In genomic region chr2:109173311-109174171, GRCh38 we compare ENCODE assay signal across 9 cellular contexts. TPM values are rescaled to one million over a fixed set of nuclear protein-coding genes. Genes with fewer than 3 reads are reported as not detected.
A peak's percentile ranks its signal among the peaks of the same experiment; 100 is the strongest.
DNase-seq lines count a peak whose midpoint lies in the region; ATAC-seq, FAIRE-seq and TF ChIP-seq lines count a peak whose summit lies in the region.
"Had no signal": no experiment of that assay in that cellular context is flagged by ENCODE, and none has a peak within 500 bp of the region (broad histone marks: within the 10 kb centered on the region; RNA-seq: fewer than 3 reads in every experiment).

No MANE protein-coding gene starts in this region.

- POLR2A ChIA-PET in CD8-positive, alpha-beta memory T cell (lab: Charles Lee) = no interaction called here

- no peak for TF ChIP-seq CTCF in neural cell (IDR thresholded peaks at IDR 0.05; ENCODE audit: poor library complexity, severe bottlenecking)

- no peaks in the 10 kb centered on the region for H3K36me3 ChIP-seq in neural cell (ENCODE audit: insufficient read depth, low read length)
- H3K36me3 ChIP-seq in CD8-positive, alpha-beta memory T cell (ENCODE audit: insufficient read depth, low read length) = no peaks in the 10 kb centered on the region

- H3K4me2 ChIP-seq in neural cell (ENCODE audit: low read length) = no peak overlapping the region

- DNase-seq in AG20443 (ENCODE audit: low spot score) = peak; percentile 86
- peak; percentile 39 for DNase-seq in NCI-H345 treated with DMSO at 0.1 percent for 48 hours (lab: John Stamatoyannopoulos, UW; ENCODE audit: unreplicated experiment)
- no peak for DNase-seq in CD8-positive, alpha-beta memory T cell
- DNase-seq in urothelium cell line (ENCODE audit: low spot score) = no peak
- DNase-seq in MV-4-11 (lab: John Stamatoyannopoulos, UW) = no peak
- DNase-seq in NCI-H2171 (lab: John Stamatoyannopoulos, UW) = no peak

- peaks cover 0 to 3% (median 3%) of the 10 kb centered on the region in 5 donors for H3K9me3 Mint-ChIP-seq in CD8-positive, alpha-beta memory T cell

- no peak overlapping the region for H3K4me3 ChIP-seq in neural cell (ENCODE audit: low read length)
- no peak overlapping the region for H3K4me3 ChIP-seq in CD8-positive, alpha-beta memory T cell (ENCODE audit: low read length)

- H3K9me2 ChIP-seq in neural cell (ENCODE audit: insufficient read depth, low read length) = no peaks in the 10 kb centered on the region

- H4K20me1 ChIP-seq in neural cell (ENCODE audit: insufficient read depth) = no peaks in the 10 kb centered on the region

- H3K79me2 ChIP-seq in neural cell (replicated peaks; ENCODE audit: insufficient read depth, low read length) = no peaks in the 10 kb centered on the region

- peaks cover 13% of the 10 kb centered on the region for H3K4me1 ChIP-seq in CD8-positive, alpha-beta memory T cell (ENCODE audit: insufficient read depth, low read length)

- no peaks in the 10 kb centered on the region for H3K27me3 ChIP-seq in neural cell (ENCODE audit: insufficient read depth, low read depth, low read length)
- no peaks in the 10 kb centered on the region for H3K27me3 ChIP-seq in CD8-positive, alpha-beta memory T cell (ENCODE audit: insufficient read depth, low read length, poor library complexity, severe bottlenecking)

- no peak for TF ChIP-seq RAD21 in neural cell (conservative IDR thresholded peaks at IDR 0.05)

- no peaks in the 10 kb centered on the region for H3F3A ChIP-seq in neural cell (ENCODE audit: insufficient read depth, low read length, poor library complexity, severe bottlenecking)

- no peak overlapping the region for H2AFZ ChIP-seq in neural cell (ENCODE audit: low read depth, low read length)

- no peak overlapping the region for H3K4me3 Mint-ChIP-seq in CD8-positive, alpha-beta memory T cell
- H3K4me3 Mint-ChIP-seq: T-helper 1 cell treated with Interleukin-12 subunit alpha and Interleukin-12 subunit beta and Interleukin-4 antibody, amounts not matched to agents 30 μg/mL and 1 μg/mL, for 36 hours had no signal

- H3K36me3 Mint-ChIP-seq in CD8-positive, alpha-beta memory T cell = peaks cover 0 to 11% (median 0%) of the 10 kb centered on the region in 3 donors

- peak overlapping the region; percentile 29 for H3K27ac ChIP-seq in neural cell (ENCODE audit: low read length)
- H3K27ac ChIP-seq in CD8-positive, alpha-beta memory T cell (ENCODE audit: low read depth, low read length) = no peak overlapping the region

- no peak overlapping the region for H3K9ac ChIP-seq in neural cell (ENCODE audit: low read length)

- CTCF ChIA-PET in CD8-positive, alpha-beta memory T cell (lab: Charles Lee) = no interaction called here

- ATAC-seq in esophagus mucosa = peak; percentile 20

- no peaks in the 10 kb centered on the region for H3K9me3 ChIP-seq in neural cell (ENCODE audit: low read length)
- H3K9me3 ChIP-seq in CD8-positive, alpha-beta memory T cell (ENCODE audit: low read length) = no peaks in the 10 kb centered on the region

- peaks cover 4 to 6% (median 5%) of the 10 kb centered on the region in 3 donors for H3K4me1 Mint-ChIP-seq in CD8-positive, alpha-beta memory T cell

- H3K27ac Mint-ChIP-seq in CD8-positive, alpha-beta memory T cell = peak overlapping the region in 1 of 8 donors; percentile 9
- H3K27ac Mint-ChIP-seq: T-helper 1 cell treated with Interleukin-12 subunit alpha and Interleukin-12 subunit beta and Interleukin-4 antibody, amounts not matched to agents 30 μg/mL and 1 μg/mL, for 36 hours had no signal

- peaks cover 19 to 55% of the 10 kb centered on the region in 2 donors for H3K27me3 Mint-ChIP-seq in CD8-positive, alpha-beta memory T cell

- no peak for FAIRE-seq in urothelium cell line (lab: Jason Lieb, UNC)

- no peak for TF ChIP-seq EP300 in neural cell (conservative IDR thresholded peaks at IDR 0.05; ENCODE audit: poor library complexity, severe bottlenecking)

TF ChIP-seq in neural cell, 6 proteins besides CTCF, POLR2A, EP300 and RAD21:
- TF ChIP-seq TAF1 (IDR thresholded peaks at IDR 0.05; ENCODE audit: low read depth) (no peak), EZH2 (IDR thresholded peaks at IDR 0.05; ENCODE audit: borderline replicate concordance, insufficient read depth, low read length, poor library complexity, severe bottlenecking) (no peak), POLR2AphosphoS5 (IDR thresholded peaks at IDR 0.05) (no peak), MXI1 (conservative IDR thresholded peaks at IDR 0.05; ENCODE audit: poor library complexity, severe bottlenecking) (no peak), SMC3 (conservative IDR thresholded peaks at IDR 0.05; ENCODE audit: poor library complexity) (no peak)
- TF ChIP-seq, protein P1, sequence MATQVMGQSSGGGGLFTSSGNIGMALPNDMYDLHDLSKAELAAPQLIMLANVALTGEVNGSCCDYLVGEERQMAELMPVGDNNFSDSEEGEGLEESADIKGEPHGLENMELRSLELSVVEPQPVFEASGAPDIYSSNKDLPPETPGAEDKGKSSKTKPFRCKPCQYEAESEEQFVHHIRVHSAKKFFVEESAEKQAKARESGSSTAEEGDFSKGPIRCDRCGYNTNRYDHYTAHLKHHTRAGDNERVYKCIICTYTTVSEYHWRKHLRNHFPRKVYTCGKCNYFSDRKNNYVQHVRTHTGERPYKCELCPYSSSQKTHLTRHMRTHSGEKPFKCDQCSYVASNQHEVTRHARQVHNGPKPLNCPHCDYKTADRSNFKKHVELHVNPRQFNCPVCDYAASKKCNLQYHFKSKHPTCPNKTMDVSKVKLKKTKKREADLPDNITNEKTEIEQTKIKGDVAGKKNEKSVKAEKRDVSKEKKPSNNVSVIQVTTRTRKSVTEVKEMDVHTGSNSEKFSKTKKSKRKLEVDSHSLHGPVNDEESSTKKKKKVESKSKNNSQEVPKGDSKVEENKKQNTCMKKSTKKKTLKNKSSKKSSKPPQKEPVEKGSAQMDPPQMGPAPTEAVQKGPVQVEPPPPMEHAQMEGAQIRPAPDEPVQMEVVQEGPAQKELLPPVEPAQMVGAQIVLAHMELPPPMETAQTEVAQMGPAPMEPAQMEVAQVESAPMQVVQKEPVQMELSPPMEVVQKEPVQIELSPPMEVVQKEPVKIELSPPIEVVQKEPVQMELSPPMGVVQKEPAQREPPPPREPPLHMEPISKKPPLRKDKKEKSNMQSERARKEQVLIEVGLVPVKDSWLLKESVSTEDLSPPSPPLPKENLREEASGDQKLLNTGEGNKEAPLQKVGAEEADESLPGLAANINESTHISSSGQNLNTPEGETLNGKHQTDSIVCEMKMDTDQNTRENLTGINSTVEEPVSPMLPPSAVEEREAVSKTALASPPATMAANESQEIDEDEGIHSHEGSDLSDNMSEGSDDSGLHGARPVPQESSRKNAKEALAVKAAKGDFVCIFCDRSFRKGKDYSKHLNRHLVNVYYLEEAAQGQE (IDR thresholded peaks at IDR 0.05; ENCODE audit: borderline replicate concordance) = no peak

RNA-seq across cellular contexts. Expression of gene SH3RF3, which starts 44.5 kb away (rescaled TPM):
- total RNA-seq in esophagus mucosa = 0.68 TPM
- 0.52 and 0.53 TPM in 2 replicates for polyA plus RNA-seq in neural cell
- 1.2 and 1.7 TPM in 2 replicates for polyA minus RNA-seq in neural cell
- total RNA-seq in CD8-positive, alpha-beta memory T cell = under 1 TPM; 0.27 to 0.31 TPM
- polyA plus RNA-seq in CD8-positive, alpha-beta memory T cell = 0.24 TPM

Comparison
In these comparisons a context has a peak if more than half of its experiments do, and no peak if none do; other contexts are left out.
1. DNase-seq: peak in AG20443 (single experiment) and NCI-H345 treated with DMSO at 0.1 percent for 48 hours (single experiment); none in CD8-positive, alpha-beta memory T cell (0 of 5), urothelium cell line (single experiment), MV-4-11 (single experiment) and NCI-H2171 (single experiment).